Comparison of ENCODE assay signal across 3 cellular contexts in the genomic region with DNA sequence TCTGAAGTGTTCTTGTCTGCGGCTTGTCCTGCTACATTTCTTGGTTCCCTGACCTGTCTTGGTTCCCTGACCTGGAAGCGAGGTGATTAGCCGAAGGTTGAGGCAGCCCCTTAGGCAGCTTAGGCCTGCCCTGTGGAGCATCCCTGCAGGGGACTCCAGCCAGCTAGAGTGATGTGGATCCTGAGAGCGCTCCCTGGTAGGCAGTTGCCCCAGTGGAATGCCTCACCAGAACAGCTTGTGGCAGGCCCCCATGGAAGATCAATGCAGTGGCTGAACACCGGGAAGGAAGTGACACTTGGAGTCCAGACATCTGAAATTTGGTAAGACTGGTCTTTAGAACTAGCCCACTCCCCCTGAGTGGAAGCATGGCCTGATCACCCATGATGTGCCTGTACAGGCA.
"Had no signal": no experiment of that assay in that cellular context is flagged by ENCODE, and none has a peak within 500 bp of the region (broad histone marks: within the 10 kb centered on the region; RNA-seq: fewer than 3 reads in every experiment).

No MANE protein-coding gene starts in this region.

- H3K4me3 ChIP-seq: GM12878 had no signal

- DNase-seq: GDM1, GF-D8 had no signal
